Comparison of ENCODE assay signal across 14 cellular contexts in genomic region chr2:230234845-230235244, GRCh38. TPM values are rescaled to one million over a fixed set of nuclear protein-coding genes. Genes with fewer than 3 reads are reported as not detected.
DNase-seq lines count a peak whose midpoint lies in the region; ATAC-seq and TF ChIP-seq lines count a peak whose summit lies in the region.
"Had no signal": no experiment of that assay in that cellular context is flagged by ENCODE, and none has a peak within 500 bp of the region (broad histone marks: within the 10 kb centered on the region; RNA-seq: fewer than 3 reads in every experiment).

No MANE protein-coding gene starts in this region.

- H3K27me3 ChIP-seq in CD8-positive, alpha-beta T cell (ENCODE audit: insufficient read depth, low read length) = no peaks in the 10 kb centered on the region
- H3K27me3 ChIP-seq: BLaER1 treated with 17β-estradiol and CSF1 and Interleukin-3, amounts not matched to agents 10 nM and 100 nM; sigmoid colon; vagina had no signal

- intact Hi-C loops in CD8-positive, alpha-beta T cell (cut with DNase I, micrococcal nuclease) = no loop called here

- H3K9me3 ChIP-seq in CD8-positive, alpha-beta T cell (ENCODE audit: low read length) = no peaks in the 10 kb centered on the region

- CTCF ChIA-PET in CD8-positive, alpha-beta T cell (lab: Charles Lee) = no interaction called here

- no peaks in the 10 kb centered on the region for H3K36me3 ChIP-seq in CD8-positive, alpha-beta T cell (ENCODE audit: insufficient read depth, low read length)
- H3K36me3 ChIP-seq: BLaER1 treated with 17β-estradiol and CSF1 and Interleukin-3, amounts not matched to agents 10 nM and 100 nM; sigmoid colon; vagina had no signal

- no peak overlapping the region for H3K27ac ChIP-seq in CD8-positive, alpha-beta T cell (ENCODE audit: low read depth, low read length)
- H3K27ac ChIP-seq: BLaER1 treated with 17β-estradiol and CSF1 and Interleukin-3, amounts not matched to agents 10 nM and 100 nM; HL-60; sigmoid colon; vagina had no signal

- peaks cover 70% of the 10 kb centered on the region for H3K36me3 Mint-ChIP-seq in CD8-positive, alpha-beta T cell

- H3K4me3 ChIP-seq in CD8-positive, alpha-beta T cell (ENCODE audit: low read depth, low read length) = no peak overlapping the region
- H3K4me3 ChIP-seq: BLaER1 treated with 17β-estradiol and CSF1 and Interleukin-3, amounts not matched to agents 10 nM and 100 nM; sigmoid colon; vagina had no signal

- DNase-seq in CD8-positive, alpha-beta T cell = no peak
- peak; percentile 61 for DNase-seq in amniotic epithelial cell (ENCODE audit: low read depth)
- DNase-seq in NCI-H1105 treated with DMSO at 0.1 percent for 48 hours (lab: John Stamatoyannopoulos, UW) = no peak
- no peak for DNase-seq in NCI-H1417 treated with DMSO at 0.1 percent for 48 hours (lab: John Stamatoyannopoulos, UW)
- no peak for DNase-seq in middle frontal gyrus (ENCODE audit: extremely low spot score, low spot score)
- DNase-seq: activated naive CD4-positive, alpha-beta T cell treated with anti-CD3 and anti-CD28 coated beads, Interleukin-2, amount 10 ng/mL, durations not matched to agents 7 days and 5 days; NCI-H1436 treated with DMSO at 0.1 percent for 48 hours; sigmoid colon had no signal

- no peaks in the 10 kb centered on the region for H3K27me3 Mint-ChIP-seq in CD8-positive, alpha-beta T cell (ENCODE audit: low read depth)
- H3K27me3 Mint-ChIP-seq: activated naive CD4-positive, alpha-beta T cell treated with anti-CD3 and anti-CD28 coated beads, Interleukin-2, amount 10 ng/mL, durations not matched to agents 7 days and 5 days had no signal

- POLR2A ChIA-PET in CD8-positive, alpha-beta T cell (lab: Charles Lee) = no interaction called here

- peaks cover 4% of the 10 kb centered on the region for H3K4me1 ChIP-seq in CD8-positive, alpha-beta T cell (ENCODE audit: insufficient read depth, low read length)
- H3K4me1 ChIP-seq: sigmoid colon, vagina had no signal

- no peak for TF ChIP-seq CTCF in CD8-positive, alpha-beta T cell (IDR thresholded peaks at IDR 0.05)

- H3K9me3 Mint-ChIP-seq in CD8-positive, alpha-beta T cell = peaks cover 16% of the 10 kb centered on the region

- H3K27ac Mint-ChIP-seq in CD8-positive, alpha-beta T cell = peak overlapping the region; percentile 32
- H3K27ac Mint-ChIP-seq: activated naive CD4-positive, alpha-beta T cell treated with anti-CD3 and anti-CD28 coated beads, Interleukin-2, amount 10 ng/mL, durations not matched to agents 7 days and 5 days had no signal

- H3K4me3 Mint-ChIP-seq in CD8-positive, alpha-beta T cell = no peak overlapping the region
- H3K4me3 Mint-ChIP-seq: activated naive CD4-positive, alpha-beta T cell treated with anti-CD3 and anti-CD28 coated beads, Interleukin-2, amount 10 ng/mL, durations not matched to agents 7 days and 5 days had no signal

- H3K4me1 Mint-ChIP-seq in CD8-positive, alpha-beta T cell (ENCODE audit: low read depth) = peaks cover 28% of the 10 kb centered on the region

- ATAC-seq in CD8-positive, alpha-beta T cell = no peak
- ATAC-seq in GM18867 (IDR thresholded peaks at IDR 0.05; ENCODE audit: unreplicated experiment) = peak; percentile 41
- peak; percentile 81 for ATAC-seq in HG02884 (IDR thresholded peaks at IDR 0.05; ENCODE audit: unreplicated experiment)
- ATAC-seq in HG03280 (IDR thresholded peaks at IDR 0.05; ENCODE audit: unreplicated experiment) = no peak

RNA-seq across cellular contexts. Expression of gene SP140, which starts 9.3 kb away (rescaled TPM):
- 10 to 100 TPM; 48.6 to 49.3 TPM for total RNA-seq in CD8-positive, alpha-beta T cell

RNA-seq across cellular contexts. Expression of gene SP110, which starts 15.1 kb away (rescaled TPM):
- total RNA-seq in CD8-positive, alpha-beta T cell = 10 to 100 TPM; 50.6 to 58.1 TPM

Comparison
In these comparisons a context has a peak if more than half of its experiments do, and no peak if none do; other contexts are left out.
1. ATAC-seq: peak in GM18867 (single experiment) and HG02884 (single experiment); none in CD8-positive, alpha-beta T cell (single experiment) and HG03280 (single experiment).